11 cellular contexts compared by ENCODE assay signal in genomic region chr1:218459450-218459849, GRCh38.
DNase-seq lines count a peak whose midpoint lies in the region; ATAC-seq, FAIRE-seq and TF ChIP-seq lines count a peak whose summit lies in the region.
"Had no signal": no experiment of that assay in that cellular context is flagged by ENCODE, and none has a peak within 500 bp of the region (broad histone marks: within the 10 kb centered on the region; RNA-seq: fewer than 3 reads in every experiment).

No MANE protein-coding gene starts in this region.

- H3K36me3 ChIP-seq in PC-9 (ENCODE audit: low read depth) (no peaks in the 10 kb centered on the region), mesodermal cell (ENCODE audit: control insufficient read depth, insufficient read depth, low read length) (no peaks in the 10 kb centered on the region), transverse colon (no peaks in the 10 kb centered on the region)
- no peaks in the 10 kb centered on the region for H3K36me3 ChIP-seq in CD8-positive, alpha-beta memory T cell (ENCODE audit: insufficient read depth, low read length)

- H3K9me3 Mint-ChIP-seq in activated CD8-positive, alpha-beta memory T cell treated with anti-CD3 and anti-CD28 coated beads, Interleukin-2, amount 10 ng/mL, durations not matched to agents 7 days and 5 days (ENCODE audit: low read depth) = no peaks in the 10 kb centered on the region
- H3K9me3 Mint-ChIP-seq in CD8-positive, alpha-beta memory T cell = peaks cover 0 to 2% (median 0%) of the 10 kb centered on the region in 5 donors

- no peak for TF ChIP-seq EP300 in transverse colon (IDR thresholded peaks at IDR 0.05; ENCODE audit: low read depth)

- no peaks in the 10 kb centered on the region for H3K79me2 ChIP-seq in PC-9 (ENCODE audit: low read depth)

- DNase-seq in PC-9 (no peak), dorsolateral prefrontal cortex (no peak), transverse colon (no peak), NCI-H345 (lab: John Stamatoyannopoulos, UW) (no peak), H54 (ENCODE audit: insufficient read length, low spot score) (no peak)
- DNase-seq in activated CD8-positive, alpha-beta memory T cell treated with anti-CD3 and anti-CD28 coated beads, Interleukin-2, amount 10 ng/mL, durations not matched to agents 7 days and 5 days = no peak
- DNase-seq in CD8-positive, alpha-beta memory T cell = no peak
- DNase-seq: activated CD4-positive, alpha-beta T cell treated with anti-CD3 and anti-CD28 coated beads, Interleukin-2, amount 50 U/mL, for 48 hours; central memory CD4-positive, alpha-beta T cell; NCI-H1417 treated with DMSO at 0.1 percent for 48 hours had no signal

- H3K4me1 ChIP-seq in PC-9 (replicated peaks; ENCODE audit: insufficient read depth) (peaks cover 14% of the 10 kb centered on the region), mesodermal cell (ENCODE audit: control insufficient read depth, insufficient read depth, low read length, poor library complexity, severe bottlenecking) (peaks cover 30% of the 10 kb centered on the region), transverse colon (peaks cover 0 to 16% (median 9%) of the 10 kb centered on the region in 4 donors)
- no peaks in the 10 kb centered on the region for H3K4me1 ChIP-seq in CD8-positive, alpha-beta memory T cell (ENCODE audit: insufficient read depth, low read length)

- no peak overlapping the region for H3K4me3 ChIP-seq in PC-9
- H3K4me3 ChIP-seq in dorsolateral prefrontal cortex = peak overlapping the region in 1 of 59 donors; percentile 3
- no peak overlapping the region for H3K4me3 ChIP-seq in mesodermal cell (ENCODE audit: extremely low read depth, insufficient read depth, low read length, poor library complexity, severe bottlenecking)
- H3K4me3 ChIP-seq in transverse colon = no peak overlapping the region
- H3K4me3 ChIP-seq in CD8-positive, alpha-beta memory T cell (ENCODE audit: low read length) = no peak overlapping the region

- ATAC-seq in activated CD8-positive, alpha-beta memory T cell treated with anti-CD3 and anti-CD28 coated beads, Interleukin-2, amount 10 ng/mL, durations not matched to agents 7 days and 5 days = no peak

- intact Hi-C loops in PC-9 (cut with micrococcal nuclease; ENCODE audit: unreplicated experiment) = no loop called here
- intact Hi-C loops in dorsolateral prefrontal cortex (cut with DNase I) = no loop called here
- intact Hi-C loops in transverse colon (cut with DNase I; ENCODE audit: low total_unique reads) = no loop called here

- POLR2A ChIA-PET in PC-9 (lab: Charles Lee; ENCODE audit: unreplicated experiment) = interaction anchor here (0.5 to 0.8 kb wide), 3 partner anchors 21 to 111 kb away, joined by 3 to 5 read pairs (median 5); no protein-coding TSS in a partner anchor
- POLR2A ChIA-PET in CD8-positive, alpha-beta memory T cell (lab: Charles Lee) = no interaction called here

- peak overlapping the region; percentile 61 for H3K4me2 ChIP-seq in PC-9

- TF ChIP-seq POLR2A in transverse colon (IDR thresholded peaks at IDR 0.05) (no peak), H54 (IDR thresholded peaks at IDR 0.05; ENCODE audit: low read depth, low read length) (no peak)

- no peaks in the 10 kb centered on the region for H3K36me3 Mint-ChIP-seq in activated CD8-positive, alpha-beta memory T cell treated with anti-CD3 and anti-CD28 coated beads, Interleukin-2, amount 10 ng/mL, durations not matched to agents 7 days and 5 days
- no peaks in the 10 kb centered on the region for H3K36me3 Mint-ChIP-seq in CD8-positive, alpha-beta memory T cell

- in situ Hi-C loops in transverse colon (cut with MboI; ENCODE audit: low pct_ligation_motif_present in 1 of 4, low pct_unique_long_range_greater_than_20kb in 1 of 4, low sequenced_read_pairs in 3 of 4) = loop anchor here in 1 of 4 donors (10.0 kb wide), 1 partner anchor 55 kb away; no protein-coding TSS in a partner anchor

- no peak for FAIRE-seq in H54 (lab: Jason Lieb, UNC)

- H3K27me3 Mint-ChIP-seq in activated CD8-positive, alpha-beta memory T cell treated with anti-CD3 and anti-CD28 coated beads, Interleukin-2, amount 10 ng/mL, durations not matched to agents 7 days and 5 days = no peaks in the 10 kb centered on the region
- no peaks in the 10 kb centered on the region for H3K27me3 Mint-ChIP-seq in CD8-positive, alpha-beta memory T cell

- TSS peak; percentile 72 for BruUV-seq in PC-9 (replicated peaks; lab: Mats Ljungman, UMichigan)

- H3K27me3 ChIP-seq in PC-9 (ENCODE audit: insufficient read depth, low read depth) (no peaks in the 10 kb centered on the region), dorsolateral prefrontal cortex (peaks cover 0 to 7% (median 0%) of the 10 kb centered on the region in 45 donors), transverse colon (no peaks in the 10 kb centered on the region)
- no peaks in the 10 kb centered on the region for H3K27me3 ChIP-seq in CD8-positive, alpha-beta memory T cell (ENCODE audit: insufficient read depth, low read length, poor library complexity, severe bottlenecking)

- no peaks in the 10 kb centered on the region for H3K4me1 Mint-ChIP-seq in activated CD8-positive, alpha-beta memory T cell treated with anti-CD3 and anti-CD28 coated beads, Interleukin-2, amount 10 ng/mL, durations not matched to agents 7 days and 5 days
- no peaks in the 10 kb centered on the region for H3K4me1 Mint-ChIP-seq in CD8-positive, alpha-beta memory T cell

- no peaks in the 10 kb centered on the region for H4K20me1 ChIP-seq in PC-9 (ENCODE audit: insufficient read depth)

- H3K27ac ChIP-seq in PC-9 (peak overlapping the region; percentile 63), dorsolateral prefrontal cortex (peak overlapping the region in 48 of 59 donors; percentile 7 to 87 (median 62)), mesodermal cell (ENCODE audit: low read depth, low read length, severe bottlenecking) (peak overlapping the region; percentile 95), transverse colon (peak overlapping the region in 3 of 4 donors; percentile 54 to 77 (median 56))
- no peak overlapping the region for H3K27ac ChIP-seq in CD8-positive, alpha-beta memory T cell (ENCODE audit: low read depth, low read length)

- H3K9me2 ChIP-seq in PC-9 (ENCODE audit: insufficient read depth) = no peaks in the 10 kb centered on the region

- H2AFZ ChIP-seq in PC-9 = peak overlapping the region; percentile 18; the same call in 1 of the 2 replicates

- H3K9me3 ChIP-seq in PC-9 (ENCODE audit: insufficient read depth, low read depth) (peaks cover 5% of the 10 kb centered on the region; the same call in 1 of the 2 replicates), mesodermal cell (ENCODE audit: control insufficient read depth, low read length) (no peaks in the 10 kb centered on the region), transverse colon (no peaks in the 10 kb centered on the region)
- no peaks in the 10 kb centered on the region for H3K9me3 ChIP-seq in CD8-positive, alpha-beta memory T cell (ENCODE audit: low read length)

- CTCF ChIA-PET in PC-9 (lab: Charles Lee) = no interaction called here
- CTCF ChIA-PET in activated CD8-positive, alpha-beta memory T cell treated with anti-CD3 and anti-CD28 coated beads, Interleukin-2, amount 10 ng/mL, durations not matched to agents 7 days and 5 days (lab: Charles Lee) = no interaction called here
- CTCF ChIA-PET in CD8-positive, alpha-beta memory T cell (lab: Charles Lee) = no interaction called here

- WGBS in mesodermal cell (ENCODE audit: insufficient coverage in 2 of 2), 2 experiments = 77 to 82% methylated on average over 6 to 8 of the region's 8 CpGs
- WGBS in transverse colon (ENCODE audit: low coverage in 1 of 2), 2 donors = 51 to 69% methylated on average over 3 to 8 of the region's 8 CpGs

- H3K4me3 Mint-ChIP-seq in activated CD8-positive, alpha-beta memory T cell treated with anti-CD3 and anti-CD28 coated beads, Interleukin-2, amount 10 ng/mL, durations not matched to agents 7 days and 5 days = no peak overlapping the region
- no peak overlapping the region for H3K4me3 Mint-ChIP-seq in CD8-positive, alpha-beta memory T cell

- H3K27ac Mint-ChIP-seq in activated CD8-positive, alpha-beta memory T cell treated with anti-CD3 and anti-CD28 coated beads, Interleukin-2, amount 10 ng/mL, durations not matched to agents 7 days and 5 days = no peak overlapping the region
- no peak overlapping the region for H3K27ac Mint-ChIP-seq in CD8-positive, alpha-beta memory T cell

- peaks cover 6% of the 10 kb centered on the region; the same call in 1 of the 2 replicates for H3F3A ChIP-seq in PC-9 (ENCODE audit: insufficient read depth, low read depth)

- TF ChIP-seq CTCF in PC-9 (conservative IDR thresholded peaks at IDR 0.05) (no peak), dorsolateral prefrontal cortex (IDR thresholded peaks at IDR 0.05 in 54 of 56, conservative IDR thresholded peaks at IDR 0.05 in 2 of 56; ENCODE audit: low read depth in 1 of 56, partially characterized antibody in 56 of 56) (no peak), transverse colon (IDR thresholded peaks at IDR 0.05) (no peak)
